22 cellular contexts compared by ENCODE assay signal in genomic region chr18:45448871-45449270, GRCh38.
A peak's percentile ranks its signal among the peaks of the same experiment; 100 is the strongest.
DNase-seq lines count a peak whose midpoint lies in the region; ATAC-seq, FAIRE-seq and TF ChIP-seq lines count a peak whose summit lies in the region.
"Had no signal": no experiment of that assay in that cellular context is flagged by ENCODE, and none has a peak within 500 bp of the region (broad histone marks: within the 10 kb centered on the region; RNA-seq: fewer than 3 reads in every experiment).

No MANE protein-coding gene starts in this region.

- no peak for TF ChIP-seq RAD21 in SK-N-SH (IDR thresholded peaks at IDR 0.05; ENCODE audit: low read length)

- H3K27me3 ChIP-seq in stomach (no peaks in the 10 kb centered on the region), SK-N-SH (ENCODE audit: insufficient read depth) (no peaks in the 10 kb centered on the region)
- H3K27me3 ChIP-seq: body of pancreas, pancreas had no signal

- H3K27ac ChIP-seq in kidney (ENCODE audit: low read depth in 2 of 2, low read length in 2 of 2), result peak overlapping the region; percentile 19 to 79
- H3K27ac ChIP-seq in stomach, result peak overlapping the region in 3 of 5 donors; percentile 25 to 68 (median 62)
- H3K27ac ChIP-seq in SK-N-SH (ENCODE audit: low read depth in 2 of 2, low read length in 1 of 2), result peak overlapping the region in 1 of 2 experiments; percentile 89; a peak in 2 of 4 replicates
- H3K27ac ChIP-seq: body of pancreas had no signal

- H3K4me1 ChIP-seq in kidney (ENCODE audit: control insufficient read depth in 1 of 2, insufficient read depth in 1 of 2, low read depth in 1 of 2, low read length in 2 of 2), result peaks cover 0 to 4% of the 10 kb centered on the region in 2 donors
- peaks cover 0 to 25% (median 9%) of the 10 kb centered on the region in 4 donors for H3K4me1 ChIP-seq in stomach
- peaks cover 0 to 21% of the 10 kb centered on the region in 2 experiments; a peak in 2 of 4 replicates for H3K4me1 ChIP-seq in SK-N-SH (ENCODE audit: control insufficient read depth in 1 of 2, insufficient read depth in 2 of 2, low read depth in 1 of 2, low read length in 1 of 2)

- CTCF ChIA-PET in SK-N-SH (lab: Yijun Ruan, JAX), result no interaction called here

- peak; percentile 77 for DNase-seq in G401 (ENCODE audit: low spot score)
- peak; percentile 37 to 47 for DNase-seq in SHP77 (lab: John Stamatoyannopoulos, UW)
- DNase-seq in kidney, result no peak
- no peak for DNase-seq in stomach
- no peak for DNase-seq in SK-N-SH
- DNase-seq: activated CD4-positive, alpha-beta T cell treated with anti-CD3 and anti-CD28 coated beads, Interleukin-2, amount 50 U/mL, for 1 hour; activated naive CD8-positive, alpha-beta T cell treated with anti-CD3 and anti-CD28 coated beads, Interleukin-2, amount 10 ng/mL, durations not matched to agents 7 days and 5 days; body of pancreas; GM23248; naive thymus-derived CD8-positive, alpha-beta T cell; NCI-H187; NCI-H345; pancreas; small intestine; stimulated activated CD4-positive, alpha-beta T cell treated with anti-CD3 and anti-CD28 coated beads, Interleukin-4, amount 100 ng/mL, for 1 hour; stimulated activated naive CD8-positive, alpha-beta T cell treated with anti-CD3 and anti-CD28 coated beads, Interleukin-15, Interleukin-2, amounts not matched to agents 100 U/mL and 50 U/mL, for 24 hours; T-helper 2 cell had no signal

- no peak for TF ChIP-seq POLR2A in stomach (IDR thresholded peaks at IDR 0.05)

- H3K4me3 ChIP-seq in kidney (ENCODE audit: low read length in 2 of 2) (no peak overlapping the region), stomach (no peak overlapping the region), SK-N-SH (ENCODE audit: low read depth in 2 of 2, low read length in 1 of 2) (no peak overlapping the region)
- H3K4me3 ChIP-seq: body of pancreas, coronary artery, GM23248, K562, pancreas had no signal

- no peak for ATAC-seq in HG03342 (IDR thresholded peaks at IDR 0.05; ENCODE audit: unreplicated experiment)
- no peak for ATAC-seq in GM18873 (IDR thresholded peaks at IDR 0.05; ENCODE audit: low FRiP score, unreplicated experiment)
- ATAC-seq: body of pancreas; K562; naive thymus-derived CD8-positive, alpha-beta T cell; stimulated activated naive CD8-positive, alpha-beta T cell treated with anti-CD3 and anti-CD28 coated beads, Interleukin-15, Interleukin-2, amounts not matched to agents 100 U/mL and 50 U/mL, for 24 hours had no signal

- 89 to 98% (median 91%) methylated on average over 2 of the region's 2 CpGs for WGBS in stomach, 5 donors
- 94% methylated on average over 2 of the region's 2 CpGs for WGBS in SK-N-SH (ENCODE audit: low lambda C conversion rate)

- no peaks in the 10 kb centered on the region for H3F3A ChIP-seq in SK-N-SH (replicated peaks; ENCODE audit: insufficient read depth)

- H3K9ac ChIP-seq in kidney (ENCODE audit: low read length in 2 of 2) (no peak overlapping the region), SK-N-SH (no peak overlapping the region)

- intact Hi-C loops in kidney (cut with DNase I), result no loop called here
- intact Hi-C loops in stomach (cut with DNase I; ENCODE audit: low total_unique reads), result no loop called here

- TF ChIP-seq CTCF in kidney (IDR thresholded peaks at IDR 0.05; ENCODE audit: borderline replicate concordance, extremely low read depth, insufficient read depth) (no peak), stomach (IDR thresholded peaks at IDR 0.05) (no peak), SK-N-SH (IDR thresholded peaks at IDR 0.05) (no peak)

- H3K9me3 ChIP-seq in kidney (ENCODE audit: control insufficient read depth in 1 of 2, low read length in 2 of 2) (no peaks in the 10 kb centered on the region), stomach (no peaks in the 10 kb centered on the region), SK-N-SH (no peaks in the 10 kb centered on the region)
- H3K9me3 ChIP-seq: body of pancreas, pancreas had no signal

- TF ChIP-seq EP300 in stomach (IDR thresholded peaks at IDR 0.05), result no peak
- no peak for TF ChIP-seq EP300 in SK-N-SH (IDR thresholded peaks at IDR 0.05; ENCODE audit: borderline replicate concordance in 1 of 2, low read depth in 1 of 2, low read length in 1 of 2)

- H3K79me2 ChIP-seq in SK-N-SH (ENCODE audit: insufficient read depth), result no peaks in the 10 kb centered on the region

- FAIRE-seq in kidney (lab: Jason Lieb, UNC), result no peak
- FAIRE-seq: D721Med, K562, pancreas, small intestine had no signal

- H3K4me2 ChIP-seq in SK-N-SH, result no peak overlapping the region

- no peaks in the 10 kb centered on the region for H3K9me2 ChIP-seq in SK-N-SH

- POLR2A ChIA-PET in SK-N-SH (lab: Yijun Ruan, JAX), result no interaction called here

- H3K36me3 ChIP-seq in kidney (ENCODE audit: control insufficient read depth in 1 of 2, insufficient read depth in 2 of 2, low read length in 2 of 2), result no peaks in the 10 kb centered on the region
- H3K36me3 ChIP-seq in stomach, result no peaks in the 10 kb centered on the region
- H3K36me3 ChIP-seq in SK-N-SH (replicated peaks in 1 of 2; ENCODE audit: control insufficient read depth in 1 of 2, insufficient read depth in 2 of 2, low read length in 1 of 2), result no peaks in the 10 kb centered on the region
- H3K36me3 ChIP-seq: pancreas had no signal

- in situ Hi-C loops in G401 (cut with HindIII; ENCODE audit: low sequenced_read_pairs), result no loop called here

- H4K20me1 ChIP-seq in SK-N-SH (ENCODE audit: insufficient read depth), result no peaks in the 10 kb centered on the region

- H2AFZ ChIP-seq in SK-N-SH (ENCODE audit: low read depth), result no peak overlapping the region

TF ChIP-seq in SK-N-SH, 30 proteins besides CTCF, POLR2A, EP300 and RAD21:
- TF ChIP-seq MXI1 (IDR thresholded peaks at IDR 0.05; ENCODE audit: low read depth, low read length) (no peak), TEAD4 (IDR thresholded peaks at IDR 0.05; ENCODE audit: borderline replicate concordance, insufficient read depth) (no peak), YY1 (IDR thresholded peaks at IDR 0.05; ENCODE audit: low read depth) (no peak), REST (IDR thresholded peaks at IDR 0.05; ENCODE audit: low read depth, low read length) (no peak), IRF3 (IDR thresholded peaks at IDR 0.05; ENCODE audit: low read depth, low read length) (no peak), FOXM1 (IDR thresholded peaks at IDR 0.05; ENCODE audit: low read depth) (no peak), MEF2A (IDR thresholded peaks at IDR 0.05; ENCODE audit: borderline replicate concordance, low read depth) (no peak)

Comparison
In these comparisons a context has a peak if more than half of its experiments do, and no peak if none do; other contexts are left out.
1. DNase-seq: peak in G401 (single experiment) and SHP77 (2 of 2); none in kidney (single experiment), stomach (single experiment) and SK-N-SH (single experiment).